In the genomic region with DNA sequence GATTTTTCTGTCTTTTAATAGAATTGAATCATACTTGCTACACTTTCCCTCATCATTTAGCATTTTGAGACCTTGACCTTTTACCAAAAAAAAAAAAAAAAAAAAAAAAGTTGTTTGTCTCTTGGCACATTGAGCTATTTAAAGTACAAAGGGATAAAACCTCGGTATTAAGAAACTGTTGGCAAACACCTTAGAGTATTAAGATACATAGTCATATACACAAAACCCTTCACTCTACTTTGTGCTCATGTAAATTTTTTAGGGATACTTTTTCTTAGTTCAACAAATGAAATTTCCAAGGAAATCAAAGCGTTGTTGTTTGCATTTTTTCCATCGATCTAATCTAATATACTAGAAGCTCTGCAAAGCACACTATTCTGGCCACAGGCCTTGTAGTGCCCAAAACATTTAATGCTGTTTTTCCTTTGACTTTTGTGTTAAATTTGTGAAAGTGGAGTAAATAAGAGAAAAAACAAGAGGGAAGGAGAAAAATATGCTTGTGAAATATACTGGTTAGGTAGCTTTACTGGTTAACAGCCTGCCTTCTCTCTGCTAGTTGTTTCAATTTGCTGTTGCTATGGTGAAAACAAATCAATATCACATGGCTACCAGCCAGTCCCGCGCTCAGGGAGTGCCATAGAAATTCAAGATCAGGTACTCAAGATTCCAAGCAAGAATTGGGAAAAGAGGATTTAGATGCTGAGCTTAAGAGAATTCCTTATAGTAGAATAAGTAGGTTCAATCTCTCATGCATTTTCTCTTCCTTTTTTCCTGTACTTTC, we compare ENCODE assay signal across 8 cellular contexts. TPM values are rescaled to one million over a fixed set of nuclear protein-coding genes. Genes with fewer than 3 reads are reported as not detected.
A peak's percentile ranks its signal among the peaks of the same experiment; 100 is the strongest.
DNase-seq lines count a peak whose midpoint lies in the region; ATAC-seq and TF ChIP-seq lines count a peak whose summit lies in the region.

No MANE protein-coding gene starts in this region.

- no peak for DNase-seq in activated T-cell treated with anti-CD3 and anti-CD28 coated beads, Interleukin-2, amount 50 U/mL, for 4 hours
- no peak for DNase-seq in activated T-cell treated with anti-CD3 and anti-CD28 coated beads for 4 hours
- DNase-seq in NCI-H82 (lab: John Stamatoyannopoulos, UW) = peak; percentile 87
- peak; percentile 38 for DNase-seq in MCF 10A (ENCODE audit: unreplicated experiment)
- no peak for DNase-seq in lower leg skin (ENCODE audit: low spot score in 2 of 2)
- peak in 1 of 2 donors; percentile 46 for DNase-seq in thyroid gland
- DNase-seq in NCI-H1694 (lab: John Stamatoyannopoulos, UW) = no peak

- intact Hi-C loops in MCF 10A (cut with micrococcal nuclease) (loop anchor here (1.0 to 5.0 kb wide), 2 partner anchors 51 to 588 kb away; no protein-coding TSS in a partner anchor), lower leg skin (cut with DNase I; ENCODE audit: low total_unique reads) (no loop called here), thyroid gland (cut with DNase I) (no loop called here)

- peak overlapping the region; percentile 94 for H3K27ac Mint-ChIP-seq in MCF 10A (ENCODE audit: low read depth, unreplicated experiment)

- peak overlapping the region; percentile 37 for H3K4me3 ChIP-seq in lower leg skin (ENCODE audit: low read depth, poor library complexity, severe bottlenecking)
- peak overlapping the region; percentile 48 to 77 (median 73) for H3K4me3 ChIP-seq in thyroid gland (replicated peaks in 1 of 3)

- CTCF ChIA-PET in MCF 10A (lab: Yijun Ruan, JAX) = interaction anchor here (0.5 to 10.1 kb wide), 32 partner anchors 9 to 1527 kb away, joined by 3 to 114 read pairs (median 4); no protein-coding TSS in a partner anchor

- 4% methylated on average over 5 of the region's 5 CpGs for WGBS in lower leg skin, 2 donors
- WGBS in thyroid gland, 2 donors = 10 to 16% methylated on average over 5 of the region's 5 CpGs

- TF ChIP-seq POLR2A in lower leg skin (IDR thresholded peaks at IDR 0.05) (no peak), thyroid gland (IDR thresholded peaks at IDR 0.05) (no peak)

- no peaks in the 10 kb centered on the region for H3K9me3 ChIP-seq in thyroid gland

- TF ChIP-seq CTCF in MCF 10A (IDR thresholded peaks at IDR 0.05; ENCODE audit: unreplicated experiment) = no peak
- no peak for TF ChIP-seq CTCF in lower leg skin (IDR thresholded peaks at IDR 0.05)
- no peak for TF ChIP-seq CTCF in thyroid gland (IDR thresholded peaks at IDR 0.05)

- H3K9me3 Mint-ChIP-seq in activated T-cell treated with anti-CD3 and anti-CD28 coated beads, Interleukin-2, amount 50 U/mL, for 4 hours = no peaks in the 10 kb centered on the region
- H3K9me3 Mint-ChIP-seq in MCF 10A (ENCODE audit: unreplicated experiment) = no peaks in the 10 kb centered on the region

- TSS peak; percentile 78 for BruUV-seq in MCF 10A (replicated peaks; lab: Mats Ljungman, UMichigan)

- H3K27me3 Mint-ChIP-seq in activated T-cell treated with anti-CD3 and anti-CD28 coated beads, Interleukin-2, amount 50 U/mL, for 4 hours (ENCODE audit: low read depth) = no peaks in the 10 kb centered on the region
- H3K27me3 Mint-ChIP-seq in MCF 10A (ENCODE audit: insufficient read depth, unreplicated experiment) = no peaks in the 10 kb centered on the region

- peaks cover 34 to 49% of the 10 kb centered on the region in 2 donors for H3K4me1 ChIP-seq in thyroid gland

- no peaks in the 10 kb centered on the region for H3K36me3 ChIP-seq in thyroid gland

- H3K4me3 Mint-ChIP-seq in activated T-cell treated with anti-CD3 and anti-CD28 coated beads, Interleukin-2, amount 50 U/mL, for 4 hours = peak overlapping the region; percentile 87
- H3K4me3 Mint-ChIP-seq in MCF 10A (ENCODE audit: unreplicated experiment) = peak overlapping the region; percentile 91

- no peak for ATAC-seq in activated T-cell treated with anti-CD3 and anti-CD28 coated beads, Interleukin-2, amount 50 U/mL, for 4 hours
- ATAC-seq in GM21360 (IDR thresholded peaks at IDR 0.05; ENCODE audit: unreplicated experiment) = no peak

- peak overlapping the region; percentile 97 to 100 (median 98) for H3K27ac ChIP-seq in thyroid gland

- H3K27me3 ChIP-seq in thyroid gland = no peaks in the 10 kb centered on the region

- H3K36me3 Mint-ChIP-seq in activated T-cell treated with anti-CD3 and anti-CD28 coated beads, Interleukin-2, amount 50 U/mL, for 4 hours (ENCODE audit: insufficient read depth) = peaks cover 3% of the 10 kb centered on the region
- peaks cover 7% of the 10 kb centered on the region for H3K36me3 Mint-ChIP-seq in MCF 10A (ENCODE audit: insufficient read depth, unreplicated experiment)

- POLR2A ChIA-PET in MCF 10A (lab: Yijun Ruan, JAX) = interaction anchor here (0.9 to 11.7 kb wide), 31 partner anchors 9 to 1842 kb away, joined by 3 to 423 read pairs (median 18); a partner anchor contains a TSS

- H3K4me1 Mint-ChIP-seq in activated T-cell treated with anti-CD3 and anti-CD28 coated beads, Interleukin-2, amount 50 U/mL, for 4 hours (ENCODE audit: low read depth) = peaks cover 57% of the 10 kb centered on the region
- H3K4me1 Mint-ChIP-seq in MCF 10A (ENCODE audit: insufficient read depth, unreplicated experiment) = peaks cover 39% of the 10 kb centered on the region

RNA-seq across cellular contexts. Expression of a gene that starts 2.6 kb away (rescaled TPM):
- 10 to 100 TPM; 10.3 to 11.7 (median 11.4) TPM for total RNA-seq in activated T-cell treated with anti-CD3 and anti-CD28 coated beads, Interleukin-2, amount 50 U/mL, for 4 hours
- total RNA-seq in MCF 10A (2022) (74.3 and 85.8 TPM in 2 replicates), lower leg skin (10 to 100 TPM; 37.6 to 59.5 (median 45.4) TPM), thyroid gland (10 to 100 TPM; 93.4 to 99.9 (median 98.3) TPM)

Comparison
In these comparisons a context has a peak if more than half of its experiments do, and no peak if none do; other contexts are left out.
1. DNase-seq: peak in NCI-H82 (single experiment) and MCF 10A (single experiment); none in activated T-cell treated with anti-CD3 and anti-CD28 coated beads, Interleukin-2, amount 50 U/mL, for 4 hours (single experiment), activated T-cell treated with anti-CD3 and anti-CD28 coated beads for 4 hours (single experiment), lower leg skin (0 of 2) and NCI-H1694 (single experiment).